In genomic region chr3:73098873-73099272, GRCh38 we compare ENCODE assay signal across 22 cellular contexts.
"Had no signal": no experiment of that assay in that cellular context is flagged by ENCODE, and none has a peak within 500 bp of the region (broad histone marks: within the 10 kb centered on the region; RNA-seq: fewer than 3 reads in every experiment).

No MANE protein-coding gene starts in this region.

- H3K4me3 Mint-ChIP-seq: activated CD4-positive, alpha-beta memory T cell treated with anti-CD3 and anti-CD28 coated beads, Interleukin-2, amount 10 ng/mL, durations not matched to agents 7 days and 5 days; activated CD4-positive, alpha-beta T cell treated with anti-CD3 and anti-CD28 coated beads for 36 hours; activated CD8-positive, alpha-beta memory T cell treated with anti-CD3 and anti-CD28 coated beads, Interleukin-2, amount 10 ng/mL, durations not matched to agents 7 days and 5 days; activated naive CD8-positive, alpha-beta T cell treated with anti-CD3 and anti-CD28 coated beads, Interleukin-2, amount 10 ng/mL, durations not matched to agents 7 days and 5 days; effector memory CD8-positive, alpha-beta T cell; immature natural killer cell; naive thymus-derived CD8-positive, alpha-beta T cell; stimulated activated naive CD8-positive, alpha-beta T cell treated with anti-CD3 and anti-CD28 coated beads, Interleukin-15, amount 100 ng/mL, for 72 hours had no signal

- H3K27ac ChIP-seq: body of pancreas, esophagus squamous epithelium, heart right ventricle, pancreas, right lobe of liver, suprapubic skin, transverse colon, vagina had no signal

- H3K27ac Mint-ChIP-seq: activated CD4-positive, alpha-beta memory T cell treated with anti-CD3 and anti-CD28 coated beads, Interleukin-2, amount 10 ng/mL, durations not matched to agents 7 days and 5 days; activated CD4-positive, alpha-beta T cell treated with anti-CD3 and anti-CD28 coated beads for 36 hours; activated CD8-positive, alpha-beta memory T cell treated with anti-CD3 and anti-CD28 coated beads, Interleukin-2, amount 10 ng/mL, durations not matched to agents 7 days and 5 days; activated naive CD8-positive, alpha-beta T cell treated with anti-CD3 and anti-CD28 coated beads, Interleukin-2, amount 10 ng/mL, durations not matched to agents 7 days and 5 days; effector memory CD8-positive, alpha-beta T cell; immature natural killer cell; naive thymus-derived CD8-positive, alpha-beta T cell; stimulated activated naive CD8-positive, alpha-beta T cell treated with anti-CD3 and anti-CD28 coated beads, Interleukin-15, amount 100 ng/mL, for 72 hours had no signal

- H3K9me3 Mint-ChIP-seq: activated CD4-positive, alpha-beta memory T cell treated with anti-CD3 and anti-CD28 coated beads, Interleukin-2, amount 10 ng/mL, durations not matched to agents 7 days and 5 days; activated naive CD8-positive, alpha-beta T cell treated with anti-CD3 and anti-CD28 coated beads, Interleukin-2, amount 10 ng/mL, durations not matched to agents 7 days and 5 days; effector memory CD8-positive, alpha-beta T cell; immature natural killer cell; stimulated activated naive CD8-positive, alpha-beta T cell treated with anti-CD3 and anti-CD28 coated beads, Interleukin-15, amount 100 ng/mL, for 72 hours had no signal

- H3K4me3 ChIP-seq: body of pancreas, esophagus squamous epithelium, heart right ventricle, pancreas, right lobe of liver, suprapubic skin, transverse colon, vagina had no signal

- H3K27me3 Mint-ChIP-seq: activated CD4-positive, alpha-beta memory T cell treated with anti-CD3 and anti-CD28 coated beads, Interleukin-2, amount 10 ng/mL, durations not matched to agents 7 days and 5 days; activated naive CD8-positive, alpha-beta T cell treated with anti-CD3 and anti-CD28 coated beads, Interleukin-2, amount 10 ng/mL, durations not matched to agents 7 days and 5 days; stimulated activated naive CD8-positive, alpha-beta T cell treated with anti-CD3 and anti-CD28 coated beads, Interleukin-15, amount 100 ng/mL, for 72 hours had no signal

- H3K27me3 ChIP-seq: body of pancreas, esophagus squamous epithelium, heart right ventricle, pancreas, right lobe of liver, suprapubic skin, transverse colon, vagina had no signal

- H3K36me3 ChIP-seq: esophagus squamous epithelium, heart right ventricle, pancreas, right lobe of liver, suprapubic skin, transverse colon, vagina had no signal

- DNase-seq: activated CD4-positive, alpha-beta memory T cell treated with anti-CD3 and anti-CD28 coated beads, Interleukin-2, amount 10 ng/mL, durations not matched to agents 7 days and 5 days; activated CD4-positive, alpha-beta T cell treated with anti-CD3 and anti-CD28 coated beads for 36 hours; activated CD8-positive, alpha-beta memory T cell treated with anti-CD3 and anti-CD28 coated beads, Interleukin-2, amount 10 ng/mL, durations not matched to agents 7 days and 5 days; activated naive CD8-positive, alpha-beta T cell treated with anti-CD3 and anti-CD28 coated beads, Interleukin-2, amount 10 ng/mL, durations not matched to agents 7 days and 5 days; body of pancreas; caudate nucleus; effector memory CD8-positive, alpha-beta T cell; esophagus squamous epithelium; heart right ventricle; immature natural killer cell; kidney glomerular epithelial cell; mesendoderm; naive thymus-derived CD8-positive, alpha-beta T cell; pancreas; right lobe of liver; small intestine; stimulated activated CD4-positive, alpha-beta T cell treated with anti-CD3 and anti-CD28 coated beads, Interleukin-15, amount 100 ng/mL, for 24 hours; stimulated activated CD4-positive, alpha-beta T cell treated with anti-CD3 and anti-CD28 coated beads, Interleukin-2, amount 100 ng/mL, for 48 hours; stimulated activated naive CD8-positive, alpha-beta T cell treated with anti-CD3 and anti-CD28 coated beads, Interleukin-15, amount 100 ng/mL, for 72 hours; transverse colon had no signal

- H3K4me1 ChIP-seq: right lobe of liver had no signal

- H3K9me3 ChIP-seq: body of pancreas, esophagus squamous epithelium, pancreas, right lobe of liver, suprapubic skin, transverse colon, vagina had no signal

- H3K36me3 Mint-ChIP-seq: activated CD8-positive, alpha-beta memory T cell treated with anti-CD3 and anti-CD28 coated beads, Interleukin-2, amount 10 ng/mL, durations not matched to agents 7 days and 5 days; activated naive CD8-positive, alpha-beta T cell treated with anti-CD3 and anti-CD28 coated beads, Interleukin-2, amount 10 ng/mL, durations not matched to agents 7 days and 5 days; immature natural killer cell; naive thymus-derived CD8-positive, alpha-beta T cell had no signal

- ATAC-seq: activated CD4-positive, alpha-beta T cell treated with anti-CD3 and anti-CD28 coated beads for 36 hours; activated CD8-positive, alpha-beta memory T cell treated with anti-CD3 and anti-CD28 coated beads, Interleukin-2, amount 10 ng/mL, durations not matched to agents 7 days and 5 days; body of pancreas; effector memory CD8-positive, alpha-beta T cell; naive thymus-derived CD8-positive, alpha-beta T cell; pancreas; right lobe of liver; stimulated activated naive CD8-positive, alpha-beta T cell treated with anti-CD3 and anti-CD28 coated beads, Interleukin-15, amount 100 ng/mL, for 72 hours had no signal
